Comparison of ENCODE assay signal across 21 cellular contexts in genomic region chr2:120436460-120436739, GRCh38.
DNase-seq lines count a peak whose midpoint lies in the region; ATAC-seq and TF ChIP-seq lines count a peak whose summit lies in the region.
"Had no signal": no experiment of that assay in that cellular context is flagged by ENCODE, and none has a peak within 500 bp of the region (broad histone marks: within the 10 kb centered on the region; RNA-seq: fewer than 3 reads in every experiment).

No MANE protein-coding gene starts in this region.

- TF ChIP-seq CTCF in NB4 (IDR thresholded peaks at IDR 0.05; ENCODE audit: low read depth, low read length) (no peak), left ventricle myocardium inferior (IDR thresholded peaks at IDR 0.05; ENCODE audit: borderline replicate concordance) (no peak)

- no peaks in the 10 kb centered on the region for H3K36me3 Mint-ChIP-seq in activated CD4-positive, alpha-beta T cell treated with anti-CD3 and anti-CD28 coated beads, Interleukin-2, amount 10 ng/mL, durations not matched to agents 7 days and 5 days (ENCODE audit: low read depth)

- peaks cover 68% of the 10 kb centered on the region for H3K27me3 ChIP-seq in left ventricle myocardium inferior (ENCODE audit: low read depth)
- H3K27me3 ChIP-seq: ascending aorta had no signal

- POLR2A ChIA-PET in activated CD4-positive, alpha-beta T cell treated with anti-CD3 and anti-CD28 coated beads, Interleukin-2, amount 10 ng/mL, durations not matched to agents 7 days and 5 days (lab: Charles Lee), result no interaction called here

- H3K9me3 ChIP-seq in left ventricle myocardium inferior (replicated peaks), result no peaks in the 10 kb centered on the region
- H3K9me3 ChIP-seq: ascending aorta, heart left ventricle, lower lobe of right lung had no signal

- H3K4me3 ChIP-seq in NB4 (ENCODE audit: low read depth, low read length) (no peak overlapping the region), left ventricle myocardium inferior (no peak overlapping the region)
- H3K4me3 ChIP-seq: ascending aorta, heart left ventricle, lower lobe of right lung had no signal

- peak; percentile 49 for ATAC-seq in Right ventricle myocardium inferior
- no peak for ATAC-seq in left cardiac atrium
- no peak for ATAC-seq in GM18505 (IDR thresholded peaks at IDR 0.05; ENCODE audit: unreplicated experiment)
- ATAC-seq: activated CD8-positive, alpha-beta T cell treated with anti-CD3 and anti-CD28 coated beads, Interleukin-2, amount 10 ng/mL, durations not matched to agents 7 days and 5 days; activated T-cell treated with anti-CD3 and anti-CD28 coated beads, Interleukin-2, amount 50 U/mL, for 4 hours; effector memory CD8-positive, alpha-beta T cell; lower lobe of right lung had no signal

- H3K9me3 Mint-ChIP-seq in activated CD4-positive, alpha-beta T cell treated with anti-CD3 and anti-CD28 coated beads, Interleukin-2, amount 10 ng/mL, durations not matched to agents 7 days and 5 days, result no peaks in the 10 kb centered on the region
- H3K9me3 Mint-ChIP-seq: activated T-cell treated with anti-CD3 and anti-CD28 coated beads, Interleukin-2, amount 50 U/mL, for 4 hours; effector memory CD8-positive, alpha-beta T cell had no signal

- no peaks in the 10 kb centered on the region for H3K4me1 ChIP-seq in left ventricle myocardium inferior
- H3K4me1 ChIP-seq: ascending aorta, heart left ventricle, lower lobe of right lung had no signal

- TF ChIP-seq POLR2A in NB4 (IDR thresholded peaks at IDR 0.05; ENCODE audit: extremely low read depth, insufficient read length) (no peak), GM18505 (IDR thresholded peaks at IDR 0.05; ENCODE audit: borderline replicate concordance, extremely low read depth, insufficient read depth, insufficient read length) (no peak)

- intact Hi-C loops in Right ventricle myocardium inferior (cut with DNase I) (no loop called here), left cardiac atrium (cut with DNase I) (no loop called here), left ventricle myocardium inferior (cut with micrococcal nuclease) (no loop called here)

- no peaks in the 10 kb centered on the region for H3K4me1 Mint-ChIP-seq in activated CD4-positive, alpha-beta T cell treated with anti-CD3 and anti-CD28 coated beads, Interleukin-2, amount 10 ng/mL, durations not matched to agents 7 days and 5 days

- no peaks in the 10 kb centered on the region for H3K36me3 ChIP-seq in left ventricle myocardium inferior
- H3K36me3 ChIP-seq: ascending aorta, heart left ventricle, lower lobe of right lung had no signal

- H3K4me3 Mint-ChIP-seq in activated CD4-positive, alpha-beta T cell treated with anti-CD3 and anti-CD28 coated beads, Interleukin-2, amount 10 ng/mL, durations not matched to agents 7 days and 5 days, result no peak overlapping the region
- H3K4me3 Mint-ChIP-seq: activated CD8-positive, alpha-beta T cell treated with anti-CD3 and anti-CD28 coated beads, Interleukin-2, amount 10 ng/mL, durations not matched to agents 7 days and 5 days; activated T-cell treated with anti-CD3 and anti-CD28 coated beads, Interleukin-2, amount 50 U/mL, for 4 hours; effector memory CD8-positive, alpha-beta T cell had no signal

- CTCF ChIA-PET in activated CD4-positive, alpha-beta T cell treated with anti-CD3 and anti-CD28 coated beads, Interleukin-2, amount 10 ng/mL, durations not matched to agents 7 days and 5 days (lab: Charles Lee), result interaction anchor here (0.6 kb wide), 1 partner anchor 157 kb away, joined by 3 read pairs; no protein-coding TSS in a partner anchor

- no peak overlapping the region for H3K27ac Mint-ChIP-seq in activated CD4-positive, alpha-beta T cell treated with anti-CD3 and anti-CD28 coated beads, Interleukin-2, amount 10 ng/mL, durations not matched to agents 7 days and 5 days
- H3K27ac Mint-ChIP-seq: activated CD8-positive, alpha-beta T cell treated with anti-CD3 and anti-CD28 coated beads, Interleukin-2, amount 10 ng/mL, durations not matched to agents 7 days and 5 days; effector memory CD8-positive, alpha-beta T cell had no signal

- no peak for DNase-seq in Right ventricle myocardium inferior (ENCODE audit: missing footprints)
- no peak for DNase-seq in left cardiac atrium
- peak; percentile 10 for DNase-seq in NB4 (ENCODE audit: low read depth)
- DNase-seq in left ventricle myocardium inferior, result peak; percentile 48
- DNase-seq in ureter (ENCODE audit: low spot score), result peak; percentile 30
- DNase-seq in kidney glomerular epithelial cell (lab: John Stamatoyannopoulos, UW), result no peak
- DNase-seq in activated CD4-positive, alpha-beta T cell treated with anti-CD3 and anti-CD28 coated beads, Interleukin-2, amount 10 ng/mL, durations not matched to agents 7 days and 5 days, result no peak
- DNase-seq: activated CD4-positive, CD25-positive, alpha-beta regulatory T cell; activated CD8-positive, alpha-beta T cell treated with anti-CD3 and anti-CD28 coated beads, Interleukin-2, amount 10 ng/mL, durations not matched to agents 7 days and 5 days; activated naive CD4-positive, alpha-beta T cell treated with anti-CD3 and anti-CD28 coated beads, Interleukin-2, amount 50 U/mL, for 16 hours; activated T-cell treated with anti-CD3 and anti-CD28 coated beads, Interleukin-2, amount 50 U/mL, for 4 hours; cerebellar nuclear complex; effector memory CD8-positive, alpha-beta T cell; lower lobe of right lung; NCI-H1436 treated with DMSO at 0.1 percent for 48 hours; NCI-H526 had no signal

- H3K27me3 Mint-ChIP-seq in activated CD4-positive, alpha-beta T cell treated with anti-CD3 and anti-CD28 coated beads, Interleukin-2, amount 10 ng/mL, durations not matched to agents 7 days and 5 days, result peaks cover 27% of the 10 kb centered on the region

- no peak overlapping the region for H3K27ac ChIP-seq in left ventricle myocardium inferior (replicated peaks)
- H3K27ac ChIP-seq: ascending aorta, C4-2B, heart left ventricle, lower lobe of right lung, RWPE1 had no signal

Comparison
In these comparisons a context has a peak if more than half of its experiments do, and no peak if none do; other contexts are left out.
1. DNase-seq: peak in NB4 (single experiment), left ventricle myocardium inferior (single experiment) and ureter (single experiment); none in Right ventricle myocardium inferior (single experiment), left cardiac atrium (single experiment), kidney glomerular epithelial cell (single experiment) and activated CD4-positive, alpha-beta T cell treated with anti-CD3 and anti-CD28 coated beads, Interleukin-2, amount 10 ng/mL, durations not matched to agents 7 days and 5 days (single experiment).